ENCODE assay signal across 9 cellular contexts in the genomic region with DNA sequence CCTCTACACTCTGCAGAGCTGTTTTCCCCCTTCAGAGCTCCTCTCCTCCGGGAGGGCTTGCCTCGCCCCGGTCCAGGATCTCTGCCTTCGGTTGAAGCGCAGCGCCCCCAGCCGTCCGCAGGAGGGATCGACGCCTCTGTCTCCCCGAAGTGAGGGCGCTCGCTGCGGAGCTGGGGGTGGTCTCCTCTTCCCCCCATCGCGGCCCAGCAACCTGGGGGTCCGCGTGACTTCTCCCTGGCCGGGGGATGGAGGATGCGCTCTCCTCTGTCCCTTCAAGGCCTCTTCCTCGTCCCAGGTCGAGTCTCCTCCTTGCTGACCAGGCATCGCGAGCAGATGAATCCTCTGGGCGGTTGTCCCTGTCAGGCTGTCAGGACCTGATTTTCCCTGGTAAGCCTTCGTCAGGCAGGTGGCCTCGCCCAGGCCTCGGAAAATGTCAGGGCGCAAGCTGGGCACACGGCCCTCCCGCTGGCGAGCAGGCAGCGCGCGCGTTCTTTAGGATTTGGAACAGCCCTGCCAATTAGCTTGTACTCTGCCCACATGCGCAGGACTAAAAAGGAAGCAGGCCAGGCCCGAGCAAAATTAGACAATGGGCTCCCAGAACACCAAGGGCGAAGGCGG.
A peak's percentile ranks its signal among the peaks of the same experiment; 100 is the strongest.
DNase-seq lines count a peak whose midpoint lies in the region; ATAC-seq and TF ChIP-seq lines count a peak whose summit lies in the region.
"Had no signal": no experiment of that assay in that cellular context is flagged by ENCODE, and none has a peak within 500 bp of the region (broad histone marks: within the 10 kb centered on the region; RNA-seq: fewer than 3 reads in every experiment).

No MANE protein-coding gene starts in this region.

- H3K4me1 ChIP-seq in SK-N-SH (ENCODE audit: control insufficient read depth in 1 of 2, insufficient read depth in 2 of 2, low read depth in 1 of 2, low read length in 1 of 2) (peaks cover 0 to 3% of the 10 kb centered on the region in 2 experiments; a peak in 2 of 4 replicates), skeletal muscle tissue (ENCODE audit: control insufficient read depth in 3 of 3, insufficient read depth in 3 of 3, low read length in 3 of 3) (peaks cover 9 to 25% (median 14%) of the 10 kb centered on the region in 3 donors)

- DNase-seq in activated CD4-positive, alpha-beta T cell treated with anti-CD3 and anti-CD28 coated beads for 36 hours = peak; percentile 79
- DNase-seq in activated CD4-positive, alpha-beta T cell treated with anti-CD3 and anti-CD28 coated beads for 4 hours = no peak
- DNase-seq in SK-N-SH (peak; percentile 83), cerebellar cortex (ENCODE audit: low spot score) (peak; percentile 86), inferior parietal cortex (ENCODE audit: extremely low spot score) (peak; percentile 88)

- intact Hi-C loops in activated CD4-positive, alpha-beta T cell treated with anti-CD3 and anti-CD28 coated beads for 36 hours (cut with DNase I, micrococcal nuclease) = loop anchor here (2.0 to 10.0 kb wide), 4 partner anchors 279 to 589 kb away; partner anchors contain the start of gene C1orf21 (in 1 of the 2)

- H3K36me3 ChIP-seq in SK-N-SH (replicated peaks in 1 of 2; ENCODE audit: control insufficient read depth in 1 of 2, insufficient read depth in 2 of 2, low read length in 1 of 2) = no peaks in the 10 kb centered on the region
- no peaks in the 10 kb centered on the region for H3K36me3 ChIP-seq in skeletal muscle tissue (ENCODE audit: control insufficient read depth in 3 of 3, insufficient read depth in 3 of 3, low read length in 3 of 3)

- H3K27ac ChIP-seq in SK-N-SH (ENCODE audit: low read depth in 2 of 2, low read length in 1 of 2) = no peak overlapping the region
- peak overlapping the region; percentile 64 for H3K27ac ChIP-seq in skeletal muscle tissue (ENCODE audit: low read depth, low read length)

- no peak overlapping the region for H3K27ac Mint-ChIP-seq in activated CD4-positive, alpha-beta T cell treated with anti-CD3 and anti-CD28 coated beads for 36 hours

- peak; percentile 81 for TF ChIP-seq RAD21 in SK-N-SH (IDR thresholded peaks at IDR 0.05; ENCODE audit: low read length)

- peak; percentile 70 for TF ChIP-seq CTCF in SK-N-SH (IDR thresholded peaks at IDR 0.05)

- POLR2A ChIA-PET in activated CD4-positive, alpha-beta T cell treated with anti-CD3 and anti-CD28 coated beads for 36 hours (lab: Charles Lee) = interaction anchor here (1.1 kb wide), 1 partner anchor 277 kb away, joined by 3 read pairs; the partner anchor contains the start of gene C1orf21
- POLR2A ChIA-PET in SK-N-SH (lab: Yijun Ruan, JAX) = interaction anchor here (0.9 kb wide), 1 partner anchor 277 kb away, joined by 3 read pairs; the partner anchor contains the start of gene C1orf21

- H3K27me3 ChIP-seq in SK-N-SH (ENCODE audit: insufficient read depth) (no peaks in the 10 kb centered on the region), skeletal muscle tissue (ENCODE audit: control insufficient read depth in 3 of 3, insufficient read depth in 3 of 3, low read length in 3 of 3) (no peaks in the 10 kb centered on the region)

- no peaks in the 10 kb centered on the region for H3K36me3 Mint-ChIP-seq in activated CD4-positive, alpha-beta T cell treated with anti-CD3 and anti-CD28 coated beads for 36 hours (ENCODE audit: low read depth)
- H3K36me3 Mint-ChIP-seq: naive thymus-derived CD8-positive, alpha-beta T cell had no signal

- no peak overlapping the region for H3K4me3 Mint-ChIP-seq in activated CD4-positive, alpha-beta T cell treated with anti-CD3 and anti-CD28 coated beads for 36 hours

- CTCF ChIA-PET in activated CD4-positive, alpha-beta T cell treated with anti-CD3 and anti-CD28 coated beads for 36 hours (lab: Charles Lee) = interaction anchor here (0.6 to 2.0 kb wide), 20 partner anchors 8 to 588 kb away, joined by 3 to 13 read pairs (median 4); partner anchors contain the start of gene C1orf21
- CTCF ChIA-PET in SK-N-SH (lab: Yijun Ruan, JAX) = interaction anchor here (0.6 to 2.6 kb wide), 59 partner anchors 9 to 1020 kb away, joined by 3 to 31 read pairs (median 4); partner anchors contain the start of gene C1orf21

- peak overlapping the region; percentile 40 to 55; a peak in 3 of 4 replicates for H3K4me3 ChIP-seq in SK-N-SH (ENCODE audit: low read depth in 2 of 2, low read length in 1 of 2)
- H3K4me3 ChIP-seq in skeletal muscle tissue (ENCODE audit: low read length in 3 of 3) = peak overlapping the region; percentile 76 to 82 (median 79)

- H2AFZ ChIP-seq in SK-N-SH (ENCODE audit: low read depth) = peak overlapping the region; percentile 32; the same call in 1 of the 2 replicates

- H3K79me2 ChIP-seq in SK-N-SH (ENCODE audit: insufficient read depth) = no peaks in the 10 kb centered on the region

- no peaks in the 10 kb centered on the region for H3K9me2 ChIP-seq in SK-N-SH

- H3K4me2 ChIP-seq in SK-N-SH = peak overlapping the region; percentile 53; the same call in 1 of the 2 replicates

- TF ChIP-seq EP300 in SK-N-SH (IDR thresholded peaks at IDR 0.05; ENCODE audit: borderline replicate concordance in 1 of 2, low read depth in 1 of 2, low read length in 1 of 2) = no peak

- no peaks in the 10 kb centered on the region for H3F3A ChIP-seq in SK-N-SH (replicated peaks; ENCODE audit: insufficient read depth)

- H3K4me1 Mint-ChIP-seq in activated CD4-positive, alpha-beta T cell treated with anti-CD3 and anti-CD28 coated beads for 36 hours = peaks cover 3% of the 10 kb centered on the region

- no peaks in the 10 kb centered on the region for H4K20me1 ChIP-seq in SK-N-SH (ENCODE audit: insufficient read depth)

- 65% methylated on average over 28 of the region's 40 CpGs for WGBS in SK-N-SH (ENCODE audit: low lambda C conversion rate)

- H3K27me3 Mint-ChIP-seq in activated CD4-positive, alpha-beta T cell treated with anti-CD3 and anti-CD28 coated beads for 36 hours = no peaks in the 10 kb centered on the region

- H3K9me3 ChIP-seq in SK-N-SH = no peaks in the 10 kb centered on the region
- H3K9me3 ChIP-seq in skeletal muscle tissue (ENCODE audit: control insufficient read depth in 3 of 3, low read length in 3 of 3) = no peaks in the 10 kb centered on the region

- H3K9ac ChIP-seq in SK-N-SH (no peak overlapping the region), skeletal muscle tissue (ENCODE audit: low read depth in 1 of 3, low read length in 3 of 3) (peak overlapping the region; percentile 70 to 80 (median 70))

- H3K9me3 Mint-ChIP-seq in activated CD4-positive, alpha-beta T cell treated with anti-CD3 and anti-CD28 coated beads for 36 hours (ENCODE audit: low read depth) = no peaks in the 10 kb centered on the region
- H3K9me3 Mint-ChIP-seq: naive thymus-derived CD8-positive, alpha-beta T cell had no signal

- ATAC-seq in activated CD4-positive, alpha-beta T cell treated with anti-CD3 and anti-CD28 coated beads for 36 hours = peak; percentile 69
- peak; percentile 64 for ATAC-seq in HG03469 (IDR thresholded peaks at IDR 0.05; ENCODE audit: unreplicated experiment)
- ATAC-seq in HG03039 (IDR thresholded peaks at IDR 0.05; ENCODE audit: unreplicated experiment) = no peak
- ATAC-seq: naive thymus-derived CD8-positive, alpha-beta T cell had no signal

TF ChIP-seq in SK-N-SH, 30 proteins besides CTCF, POLR2A, EP300 and RAD21:
- no peak for TF ChIP-seq USF2 (IDR thresholded peaks at IDR 0.05; ENCODE audit: borderline replicate concordance, low read depth, low read length)
- TF ChIP-seq, protein P1, sequence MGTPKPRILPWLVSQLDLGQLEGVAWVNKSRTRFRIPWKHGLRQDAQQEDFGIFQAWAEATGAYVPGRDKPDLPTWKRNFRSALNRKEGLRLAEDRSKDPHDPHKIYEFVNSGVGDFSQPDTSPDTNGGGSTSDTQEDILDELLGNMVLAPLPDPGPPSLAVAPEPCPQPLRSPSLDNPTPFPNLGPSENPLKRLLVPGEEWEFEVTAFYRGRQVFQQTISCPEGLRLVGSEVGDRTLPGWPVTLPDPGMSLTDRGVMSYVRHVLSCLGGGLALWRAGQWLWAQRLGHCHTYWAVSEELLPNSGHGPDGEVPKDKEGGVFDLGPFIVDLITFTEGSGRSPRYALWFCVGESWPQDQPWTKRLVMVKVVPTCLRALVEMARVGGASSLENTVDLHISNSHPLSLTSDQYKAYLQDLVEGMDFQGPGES (IDR thresholded peaks at IDR 0.05; ENCODE audit: low read depth, low read length) = no peak
- no peak for TF ChIP-seq RCOR1 (IDR thresholded peaks at IDR 0.05; ENCODE audit: low read length)
- TF ChIP-seq YY1 (IDR thresholded peaks at IDR 0.05; ENCODE audit: low read depth) = no peak
- TF ChIP-seq GATA2 (CRISPR knock-in tag; IDR thresholded peaks at IDR 0.05) = no peak
- no peak for TF ChIP-seq TEAD4 (IDR thresholded peaks at IDR 0.05; ENCODE audit: borderline replicate concordance, insufficient read depth)
- TF ChIP-seq SMC3 (IDR thresholded peaks at IDR 0.05; ENCODE audit: low read depth, low read length) = peak; percentile 71
- TF ChIP-seq FOXJ3 (CRISPR knock-in tag; IDR thresholded peaks at IDR 0.05) = no peak

Comparison
In these comparisons a context has a peak if more than half of its experiments do, and no peak if none do; other contexts are left out.
1. DNase-seq: peak in activated CD4-positive, alpha-beta T cell treated with anti-CD3 and anti-CD28 coated beads for 36 hours (single experiment), SK-N-SH (single experiment), cerebellar cortex (single experiment) and inferior parietal cortex (single experiment); none in activated CD4-positive, alpha-beta T cell treated with anti-CD3 and anti-CD28 coated beads for 4 hours (0 of 2).